Comparison of ENCODE assay signal across 12 cellular contexts in genomic region chr4:41709844-41710481, GRCh38. TPM values are rescaled to one million over a fixed set of nuclear protein-coding genes. Genes with fewer than 3 reads are reported as not detected.
A peak's percentile ranks its signal among the peaks of the same experiment; 100 is the strongest.
DNase-seq lines count a peak whose midpoint lies in the region; ATAC-seq and TF ChIP-seq lines count a peak whose summit lies in the region.
"Had no signal": no experiment of that assay in that cellular context is flagged by ENCODE, and none has a peak within 500 bp of the region (broad histone marks: within the 10 kb centered on the region; RNA-seq: fewer than 3 reads in every experiment).

No MANE protein-coding gene starts in this region.

- TF ChIP-seq CTCF in AG09309 (IDR thresholded peaks at IDR 0.05; ENCODE audit: control insufficient read depth, insufficient read depth, low read depth, low read length, missing control alignments), result no peak
- TF ChIP-seq CTCF in foreskin keratinocyte (conservative IDR thresholded peaks at IDR 0.05), result no peak

- H3K27me3 ChIP-seq in foreskin keratinocyte, result no peaks in the 10 kb centered on the region
- H3K27me3 ChIP-seq: stomach had no signal

- H3K4me3 ChIP-seq in AG09309 (ENCODE audit: control insufficient read depth, low read depth, low read length), result no peak overlapping the region
- H3K4me3 ChIP-seq: stomach had no signal

- intact Hi-C loops in left cardiac atrium (cut with DNase I), result no loop called here

- DNase-seq in AG09309 (ENCODE audit: low read depth) (peak; percentile 35), HS-27A (ENCODE audit: low read depth) (peak; percentile 65), RKO (ENCODE audit: low spot score) (peak; percentile 26), foreskin keratinocyte (peak; percentile 95 to 98), left cardiac atrium (no peak), COR-L47 (lab: John Stamatoyannopoulos, UW) (no peak), GF-D8 (lab: John Stamatoyannopoulos, UW) (no peak)
- DNase-seq: activated CD4-positive, alpha-beta T cell treated with anti-CD3 and anti-CD28 coated beads, Interleukin-2, amount 50 U/mL, for 48 hours; CD8-positive, alpha-beta memory T cell; KBM-7; stomach had no signal

- peaks cover 13% of the 10 kb centered on the region for H3K4me1 ChIP-seq in foreskin keratinocyte
- H3K4me1 ChIP-seq: stomach had no signal

- H3K27ac ChIP-seq in foreskin keratinocyte, result peak overlapping the region; percentile 92
- H3K27ac ChIP-seq: stomach had no signal

- peak; percentile 93 for ATAC-seq in foreskin keratinocyte
- ATAC-seq in left cardiac atrium, result no peak
- no peak for ATAC-seq in HG02763 (IDR thresholded peaks at IDR 0.05; ENCODE audit: unreplicated experiment)

RNA-seq across cellular contexts. Expression of gene PHOX2B, which starts 38.6 kb away (rescaled TPM):
- not detected in 2 replicates for total RNA-seq in foreskin keratinocyte
- polyA plus RNA-seq in foreskin keratinocyte, result not detected in 2 replicates
- not detected for total RNA-seq in left cardiac atrium
- total RNA-seq: CD8-positive, alpha-beta memory T cell had no signal
- polyA plus RNA-seq: CD8-positive, alpha-beta memory T cell had no signal

Comparison
In these comparisons a context has a peak if more than half of its experiments do, and no peak if none do; other contexts are left out.
1. DNase-seq: peak in AG09309 (single experiment), HS-27A (single experiment), RKO (single experiment) and foreskin keratinocyte (2 of 2); none in left cardiac atrium (single experiment), COR-L47 (single experiment) and GF-D8 (single experiment).